ENCODE assay signal across 1 cellular context in genomic region chr17:33982872-33983271, GRCh38.
TF ChIP-seq lines count a peak whose summit lies in the region.

No MANE protein-coding gene starts in this region.

TF ChIP-seq in HEK293, 187 proteins besides CTCF, POLR2A, EP300 and RAD21 (continued from another document and continues in another):
- TF ChIP-seq, protein P1, sequence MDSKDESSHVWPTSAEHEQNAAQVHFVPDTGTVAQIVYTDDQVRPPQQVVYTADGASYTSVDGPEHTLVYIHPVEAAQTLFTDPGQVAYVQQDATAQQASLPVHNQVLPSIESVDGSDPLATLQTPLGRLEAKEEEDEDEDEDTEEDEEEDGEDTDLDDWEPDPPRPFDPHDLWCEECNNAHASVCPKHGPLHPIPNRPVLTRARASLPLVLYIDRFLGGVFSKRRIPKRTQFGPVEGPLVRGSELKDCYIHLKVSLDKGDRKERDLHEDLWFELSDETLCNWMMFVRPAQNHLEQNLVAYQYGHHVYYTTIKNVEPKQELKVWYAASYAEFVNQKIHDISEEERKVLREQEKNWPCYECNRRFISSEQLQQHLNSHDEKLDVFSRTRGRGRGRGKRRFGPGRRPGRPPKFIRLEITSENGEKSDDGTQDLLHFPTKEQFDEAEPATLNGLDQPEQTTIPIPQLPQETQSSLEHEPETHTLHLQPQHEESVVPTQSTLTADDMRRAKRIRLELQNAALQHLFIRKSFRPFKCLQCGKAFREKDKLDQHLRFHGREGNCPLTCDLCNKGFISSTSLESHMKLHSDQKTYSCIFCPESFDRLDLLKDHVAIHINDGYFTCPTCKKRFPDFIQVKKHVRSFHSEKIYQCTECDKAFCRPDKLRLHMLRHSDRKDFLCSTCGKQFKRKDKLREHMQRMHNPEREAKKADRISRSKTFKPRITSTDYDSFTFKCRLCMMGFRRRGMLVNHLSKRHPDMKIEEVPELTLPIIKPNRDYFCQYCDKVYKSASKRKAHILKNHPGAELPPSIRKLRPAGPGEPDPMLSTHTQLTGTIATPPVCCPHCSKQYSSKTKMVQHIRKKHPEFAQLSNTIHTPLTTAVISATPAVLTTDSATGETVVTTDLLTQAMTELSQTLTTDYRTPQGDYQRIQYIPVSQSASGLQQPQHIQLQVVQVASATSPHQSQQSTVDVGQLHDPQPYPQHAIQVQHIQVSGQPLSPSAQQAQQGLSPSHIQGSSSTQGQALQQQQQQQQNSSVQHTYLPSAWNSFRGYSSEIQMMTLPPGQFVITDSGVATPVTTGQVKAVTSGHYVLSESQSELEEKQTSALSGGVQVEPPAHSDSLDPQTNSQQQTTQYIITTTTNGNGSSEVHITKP (tag by site-specific recombination; IDR thresholded peaks at IDR 0.05), result no peak
- no peak for TF ChIP-seq ZBTB17 (tag by site-specific recombination; IDR thresholded peaks at IDR 0.05)
- no peak for TF ChIP-seq SP2 (tag by site-specific recombination; IDR thresholded peaks at IDR 0.05)
- no peak for TF ChIP-seq ZNF843 (tag by site-specific recombination; IDR thresholded peaks at IDR 0.05)
- no peak for TF ChIP-seq ZNF660 (tag by site-specific recombination; IDR thresholded peaks at IDR 0.05)
- no peak for TF ChIP-seq ZNF112 (tag by site-specific recombination; IDR thresholded peaks at IDR 0.05)
- no peak for TF ChIP-seq ZNF18 (tag by site-specific recombination; IDR thresholded peaks at IDR 0.05)
- TF ChIP-seq ZEB2 (tag by site-specific recombination; IDR thresholded peaks at IDR 0.05), result peak; percentile 53
- no peak for TF ChIP-seq ZNF600 (tag by site-specific recombination; IDR thresholded peaks at IDR 0.05)
- TF ChIP-seq ZNF621 (tag by site-specific recombination; IDR thresholded peaks at IDR 0.05), result no peak
- no peak for TF ChIP-seq ZFP3 (tag by site-specific recombination; IDR thresholded peaks at IDR 0.05; ENCODE audit: low read depth)
- TF ChIP-seq KLF9 (tag by site-specific recombination; IDR thresholded peaks at IDR 0.05; ENCODE audit: low read depth), result no peak
- no peak for TF ChIP-seq SCRT2 (tag by site-specific recombination; IDR thresholded peaks at IDR 0.05)
- TF ChIP-seq ZNF76 (tag by site-specific recombination; IDR thresholded peaks at IDR 0.05; ENCODE audit: borderline replicate concordance, low read depth), result no peak
- TF ChIP-seq ZNF138 (tag by site-specific recombination; IDR thresholded peaks at IDR 0.05; ENCODE audit: borderline replicate concordance), result no peak
- no peak for TF ChIP-seq ZNF341 (tag by site-specific recombination; IDR thresholded peaks at IDR 0.05; ENCODE audit: low read depth)
- TF ChIP-seq ZNF747 (tag by site-specific recombination; IDR thresholded peaks at IDR 0.05), result no peak
- no peak for TF ChIP-seq ZNF510 (tag by site-specific recombination; IDR thresholded peaks at IDR 0.05; ENCODE audit: insufficient replicate concordance)
- TF ChIP-seq ZNF433 (tag by site-specific recombination; IDR thresholded peaks at IDR 0.05; ENCODE audit: low read depth), result no peak
- no peak for TF ChIP-seq ZNF658 (tag by site-specific recombination; IDR thresholded peaks at IDR 0.05)
- TF ChIP-seq ZNF626 (tag by site-specific recombination; IDR thresholded peaks at IDR 0.05), result no peak
- no peak for TF ChIP-seq ZNF555 (tag by site-specific recombination; conservative IDR thresholded peaks at IDR 0.05)
- TF ChIP-seq ZNF488 (tag by site-specific recombination; IDR thresholded peaks at IDR 0.05), result no peak
- peak; percentile 77; the same call in 1 of the 2 replicates for TF ChIP-seq BCL11A (tag by site-specific recombination; IDR thresholded peaks at IDR 0.05; ENCODE audit: low read depth)
- TF ChIP-seq ZIC2 (tag by site-specific recombination; IDR thresholded peaks at IDR 0.05), result 0 out of 2 replicates have a peak, but pooled peaks have one; percentile 25
- TF ChIP-seq ZNF664 (tag by site-specific recombination; IDR thresholded peaks at IDR 0.05), result no peak
- TF ChIP-seq ZNF121 (tag by site-specific recombination; IDR thresholded peaks at IDR 0.05), result no peak
- no peak for TF ChIP-seq ZNF202 (tag by site-specific recombination; IDR thresholded peaks at IDR 0.05; ENCODE audit: borderline replicate concordance)
- TF ChIP-seq ZNF777 (tag by site-specific recombination; IDR thresholded peaks at IDR 0.05; ENCODE audit: borderline replicate concordance), result no peak
- 0 out of 2 replicates have a peak, but pooled peaks have one; percentile 23 for TF ChIP-seq ZNF24 (tag by site-specific recombination; IDR thresholded peaks at IDR 0.05)
- no peak for TF ChIP-seq ZNF792 (tag by site-specific recombination; IDR thresholded peaks at IDR 0.05)
- TF ChIP-seq GLI2 (tag by site-specific recombination; IDR thresholded peaks at IDR 0.05; ENCODE audit: borderline replicate concordance, low read depth), result peak; percentile 35; the same call in 1 of the 2 replicates
- TF ChIP-seq ZNF473 (tag by site-specific recombination; IDR thresholded peaks at IDR 0.05), result no peak
- no peak for TF ChIP-seq ZNF292 (tag by site-specific recombination; IDR thresholded peaks at IDR 0.05; ENCODE audit: borderline replicate concordance, low read depth)
- no peak for TF ChIP-seq ZNF585B (tag by site-specific recombination; IDR thresholded peaks at IDR 0.05)
- TF ChIP-seq ZNF423 (tag by site-specific recombination; IDR thresholded peaks at IDR 0.05), result no peak
- no peak for TF ChIP-seq SP3 (tag by site-specific recombination; IDR thresholded peaks at IDR 0.05)
- TF ChIP-seq ZNF311 (tag by site-specific recombination; IDR thresholded peaks at IDR 0.05; ENCODE audit: borderline replicate concordance), result no peak
- no peak for TF ChIP-seq ZNF394 (tag by site-specific recombination; IDR thresholded peaks at IDR 0.05; ENCODE audit: borderline replicate concordance)
- TF ChIP-seq MZF1 (tag by site-specific recombination; IDR thresholded peaks at IDR 0.05; ENCODE audit: borderline replicate concordance), result no peak
- TF ChIP-seq ZNF169 (tag by site-specific recombination; IDR thresholded peaks at IDR 0.05), result no peak
- TF ChIP-seq ZNF19 (tag by site-specific recombination; IDR thresholded peaks at IDR 0.05; ENCODE audit: low read depth), result no peak
- TF ChIP-seq ZNF239 (tag by site-specific recombination; IDR thresholded peaks at IDR 0.05), result no peak
- TF ChIP-seq ZNF596 (tag by site-specific recombination; IDR thresholded peaks at IDR 0.05), result no peak
- TF ChIP-seq ZNF558 (tag by site-specific recombination; IDR thresholded peaks at IDR 0.05), result no peak
- TF ChIP-seq ZBTB48 (tag by site-specific recombination; IDR thresholded peaks at IDR 0.05), result no peak
- no peak for TF ChIP-seq REPIN1 (tag by site-specific recombination; IDR thresholded peaks at IDR 0.05; ENCODE audit: low read depth)
- TF ChIP-seq ZNF561 (tag by site-specific recombination; IDR thresholded peaks at IDR 0.05; ENCODE audit: borderline replicate concordance), result no peak
- no peak for TF ChIP-seq SCRT1 (tag by site-specific recombination; IDR thresholded peaks at IDR 0.05; ENCODE audit: borderline replicate concordance)
- TF ChIP-seq ZFP41 (tag by site-specific recombination; IDR thresholded peaks at IDR 0.05; ENCODE audit: borderline replicate concordance), result no peak
- TF ChIP-seq BCL11B (tag by site-specific recombination; IDR thresholded peaks at IDR 0.05; ENCODE audit: low read depth), result no peak
- TF ChIP-seq ZNF211 (tag by site-specific recombination; IDR thresholded peaks at IDR 0.05; ENCODE audit: low read depth), result no peak
- no peak for TF ChIP-seq ZNF155 (tag by site-specific recombination; IDR thresholded peaks at IDR 0.05)
- TF ChIP-seq, protein P2, sequence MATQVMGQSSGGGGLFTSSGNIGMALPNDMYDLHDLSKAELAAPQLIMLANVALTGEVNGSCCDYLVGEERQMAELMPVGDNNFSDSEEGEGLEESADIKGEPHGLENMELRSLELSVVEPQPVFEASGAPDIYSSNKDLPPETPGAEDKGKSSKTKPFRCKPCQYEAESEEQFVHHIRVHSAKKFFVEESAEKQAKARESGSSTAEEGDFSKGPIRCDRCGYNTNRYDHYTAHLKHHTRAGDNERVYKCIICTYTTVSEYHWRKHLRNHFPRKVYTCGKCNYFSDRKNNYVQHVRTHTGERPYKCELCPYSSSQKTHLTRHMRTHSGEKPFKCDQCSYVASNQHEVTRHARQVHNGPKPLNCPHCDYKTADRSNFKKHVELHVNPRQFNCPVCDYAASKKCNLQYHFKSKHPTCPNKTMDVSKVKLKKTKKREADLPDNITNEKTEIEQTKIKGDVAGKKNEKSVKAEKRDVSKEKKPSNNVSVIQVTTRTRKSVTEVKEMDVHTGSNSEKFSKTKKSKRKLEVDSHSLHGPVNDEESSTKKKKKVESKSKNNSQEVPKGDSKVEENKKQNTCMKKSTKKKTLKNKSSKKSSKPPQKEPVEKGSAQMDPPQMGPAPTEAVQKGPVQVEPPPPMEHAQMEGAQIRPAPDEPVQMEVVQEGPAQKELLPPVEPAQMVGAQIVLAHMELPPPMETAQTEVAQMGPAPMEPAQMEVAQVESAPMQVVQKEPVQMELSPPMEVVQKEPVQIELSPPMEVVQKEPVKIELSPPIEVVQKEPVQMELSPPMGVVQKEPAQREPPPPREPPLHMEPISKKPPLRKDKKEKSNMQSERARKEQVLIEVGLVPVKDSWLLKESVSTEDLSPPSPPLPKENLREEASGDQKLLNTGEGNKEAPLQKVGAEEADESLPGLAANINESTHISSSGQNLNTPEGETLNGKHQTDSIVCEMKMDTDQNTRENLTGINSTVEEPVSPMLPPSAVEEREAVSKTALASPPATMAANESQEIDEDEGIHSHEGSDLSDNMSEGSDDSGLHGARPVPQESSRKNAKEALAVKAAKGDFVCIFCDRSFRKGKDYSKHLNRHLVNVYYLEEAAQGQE (tag by site-specific recombination; IDR thresholded peaks at IDR 0.05), result no peak
- TF ChIP-seq HIC1 (tag by site-specific recombination; IDR thresholded peaks at IDR 0.05), result no peak
- 0 out of 2 replicates have a peak, but pooled peaks have one; percentile 10 for TF ChIP-seq ZBTB1 (tag by site-specific recombination; IDR thresholded peaks at IDR 0.05)
- TF ChIP-seq ZSCAN30 (tag by site-specific recombination; IDR thresholded peaks at IDR 0.05), result no peak
- TF ChIP-seq, protein P3, sequence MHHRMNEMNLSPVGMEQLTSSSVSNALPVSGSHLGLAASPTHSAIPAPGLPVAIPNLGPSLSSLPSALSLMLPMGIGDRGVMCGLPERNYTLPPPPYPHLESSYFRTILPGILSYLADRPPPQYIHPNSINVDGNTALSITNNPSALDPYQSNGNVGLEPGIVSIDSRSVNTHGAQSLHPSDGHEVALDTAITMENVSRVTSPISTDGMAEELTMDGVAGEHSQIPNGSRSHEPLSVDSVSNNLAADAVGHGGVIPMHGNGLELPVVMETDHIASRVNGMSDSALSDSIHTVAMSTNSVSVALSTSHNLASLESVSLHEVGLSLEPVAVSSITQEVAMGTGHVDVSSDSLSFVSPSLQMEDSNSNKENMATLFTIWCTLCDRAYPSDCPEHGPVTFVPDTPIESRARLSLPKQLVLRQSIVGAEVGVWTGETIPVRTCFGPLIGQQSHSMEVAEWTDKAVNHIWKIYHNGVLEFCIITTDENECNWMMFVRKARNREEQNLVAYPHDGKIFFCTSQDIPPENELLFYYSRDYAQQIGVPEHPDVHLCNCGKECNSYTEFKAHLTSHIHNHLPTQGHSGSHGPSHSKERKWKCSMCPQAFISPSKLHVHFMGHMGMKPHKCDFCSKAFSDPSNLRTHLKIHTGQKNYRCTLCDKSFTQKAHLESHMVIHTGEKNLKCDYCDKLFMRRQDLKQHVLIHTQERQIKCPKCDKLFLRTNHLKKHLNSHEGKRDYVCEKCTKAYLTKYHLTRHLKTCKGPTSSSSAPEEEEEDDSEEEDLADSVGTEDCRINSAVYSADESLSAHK (tag by site-specific recombination; IDR thresholded peaks at IDR 0.05), result no peak
- TF ChIP-seq ZNF704 (tag by site-specific recombination; IDR thresholded peaks at IDR 0.05), result no peak
- TF ChIP-seq ZNF548 (tag by site-specific recombination; IDR thresholded peaks at IDR 0.05), result no peak
- no peak for TF ChIP-seq ZNF501 (tag by site-specific recombination; IDR thresholded peaks at IDR 0.05)
